Comparison of ENCODE assay signal across 1 cellular context in genomic region chr7:1065263-1066260, GRCh38.
TF ChIP-seq lines count a peak whose summit lies in the region.

No MANE protein-coding gene starts in this region.

TF ChIP-seq in K562, 482 proteins besides CTCF, POLR2A, EP300 and RAD21 (continued from another document and continues in another):
- TF ChIP-seq MBD1 (CRISPR knock-in tag; IDR thresholded peaks at IDR 0.05) (0 out of 2 replicates have a peak, but pooled peaks have one; percentile 38), RBM15 (IDR thresholded peaks at IDR 0.05; ENCODE audit: insufficient read depth, low read length) (no peak), ZNF512 (tag; IDR thresholded peaks at IDR 0.05) (no peak), FIP1L1 (IDR thresholded peaks at IDR 0.05; ENCODE audit: low read depth, low read length, poor library complexity, severe bottlenecking) (peak; percentile 30), CEBPB (tag; IDR thresholded peaks at IDR 0.05) (no peak), DDX20 (tag; IDR thresholded peaks at IDR 0.05; ENCODE audit: low read depth) (no peak), ZFX (CRISPR knock-in tag; IDR thresholded peaks at IDR 0.05) (no peak), RCOR1 (IDR thresholded peaks at IDR 0.05; ENCODE audit: borderline replicate concordance in 1 of 2, low read depth in 2 of 2, low read length in 2 of 2) (0 out of 4 replicates have a peak, but pooled peaks of 1 of the 2 experiments have one; percentile 4), BRCA1 (IDR thresholded peaks at IDR 0.05) (no peak), BRCA1 (CRISPR knock-in tag; IDR thresholded peaks at IDR 0.05) (no peak), RB1 (IDR thresholded peaks at IDR 0.05; ENCODE audit: low read depth) (peak; percentile 91; the same call in 1 of the 2 replicates), IRF2 (CRISPR knock-in tag; IDR thresholded peaks at IDR 0.05) (no peak), MAZ (CRISPR knock-in tag; conservative IDR thresholded peaks at IDR 0.05 in 1 of 2, IDR thresholded peaks at IDR 0.05 in 1 of 2) (peak; percentile 72 to 77), ZNF12 (CRISPR knock-in tag; IDR thresholded peaks at IDR 0.05) (no peak), USF2 (CRISPR knock-in tag; IDR thresholded peaks at IDR 0.05) (no peak), ZNF707 (CRISPR knock-in tag; conservative IDR thresholded peaks at IDR 0.05) (no peak), ZBTB7A (IDR thresholded peaks at IDR 0.05; ENCODE audit: borderline replicate concordance, control insufficient read depth, low read depth, low read length) (peak; percentile 48; the same call in 1 of the 2 replicates), HNRNPL (IDR thresholded peaks at IDR 0.05; ENCODE audit: low read depth, low read length) (no peak), NCOA2 (IDR thresholded peaks at IDR 0.05; ENCODE audit: partially characterized antibody in 2 of 2) (no peak), DEAF1 (CRISPR knock-in tag; IDR thresholded peaks at IDR 0.05) (peak; percentile 97), NRF1 (conservative IDR thresholded peaks at IDR 0.05 in 1 of 2, IDR thresholded peaks at IDR 0.05 in 1 of 2) (peak in 1 of 2 experiments; percentile 24; a peak in 1 of 4 replicates), KLF6 (CRISPR knock-in tag; IDR thresholded peaks at IDR 0.05; ENCODE audit: borderline replicate concordance) (no peak), ZNF263 (CRISPR knock-in tag; IDR thresholded peaks at IDR 0.05; ENCODE audit: borderline replicate concordance) (0 out of 2 replicates have a peak, but pooled peaks have one; percentile 41), GTF2F1 (IDR thresholded peaks at IDR 0.05; ENCODE audit: low read depth, low read length) (no peak), GATA2 (CRISPR knock-in tag; IDR thresholded peaks at IDR 0.05) (no peak), ATF7 (IDR thresholded peaks at IDR 0.05) (0 out of 2 replicates have a peak, but pooled peaks have one; percentile 35), ZBTB5 (IDR thresholded peaks at IDR 0.05) (no peak), KHSRP (IDR thresholded peaks at IDR 0.05) (no peak), KLF16 (IDR thresholded peaks at IDR 0.05) (0 out of 2 replicates have a peak, but pooled peaks have one; percentile 47), ZNF134 (CRISPR knock-in tag; conservative IDR thresholded peaks at IDR 0.05) (no peak), L3MBTL2 (IDR thresholded peaks at IDR 0.05) (no peak; the same call in 1 of the 2 replicates), MYNN (IDR thresholded peaks at IDR 0.05) (0 out of 2 replicates have a peak, but pooled peaks have one; percentile 22), MYNN (CRISPR knock-in tag; IDR thresholded peaks at IDR 0.05) (no peak), RREB1 (CRISPR knock-in tag; IDR thresholded peaks at IDR 0.05) (no peak), BRD9 (IDR thresholded peaks at IDR 0.05; ENCODE audit: low read depth, partially characterized antibody) (no peak), MYC (IDR thresholded peaks at IDR 0.05; ENCODE audit: low read depth, low read length) (peak; percentile 34; the same call in 1 of the 2 replicates), MYC (CRISPR knock-in tag; IDR thresholded peaks at IDR 0.05; ENCODE audit: borderline replicate concordance, low read depth) (no peak), MBD2 (IDR thresholded peaks at IDR 0.05; ENCODE audit: borderline replicate concordance, low read depth) (no peak), LCOR (CRISPR knock-in tag; IDR thresholded peaks at IDR 0.05) (no peak), E4F1 (CRISPR knock-in tag; IDR thresholded peaks at IDR 0.05; ENCODE audit: borderline replicate concordance) (no peak), HDAC1 (IDR thresholded peaks at IDR 0.05) (no peak), GABPB2 (CRISPR knock-in tag; conservative IDR thresholded peaks at IDR 0.05) (no peak), ETV5 (CRISPR knock-in tag; IDR thresholded peaks at IDR 0.05; ENCODE audit: low read depth) (peak; percentile 96), TCF7L2 (IDR thresholded peaks at IDR 0.05; ENCODE audit: low read depth, low read length) (no peak), CBX3 (IDR thresholded peaks at IDR 0.05; ENCODE audit: borderline replicate concordance in 1 of 2, low read length in 2 of 2) (no peak), SMARCA4 (IDR thresholded peaks at IDR 0.05) (no peak), PCBP1 (IDR thresholded peaks at IDR 0.05; ENCODE audit: low read depth, low read length, poor library complexity, severe bottlenecking) (peak; percentile 90), ZNF75A (CRISPR knock-in tag; IDR thresholded peaks at IDR 0.05) (no peak), SOX6 (IDR thresholded peaks at IDR 0.05) (peak; percentile 9; the same call in 1 of the 2 replicates), ZNF699 (CRISPR knock-in tag; IDR thresholded peaks at IDR 0.05; ENCODE audit: insufficient replicate concordance) (no peak), BCOR (IDR thresholded peaks at IDR 0.05) (0 out of 2 replicates have a peak, but pooled peaks have one; percentile 15), ZSCAN32 (CRISPR knock-in tag; IDR thresholded peaks at IDR 0.05) (no peak), CTBP1 (IDR thresholded peaks at IDR 0.05; ENCODE audit: borderline replicate concordance) (peak; percentile 48; the same call in 1 of the 2 replicates), ELF4 (CRISPR knock-in tag; IDR thresholded peaks at IDR 0.05) (no peak)
